Comparison of ENCODE assay signal across 19 cellular contexts in genomic region chr14:26828741-26829140, GRCh38.
"Had no signal": no experiment of that assay in that cellular context is flagged by ENCODE, and none has a peak within 500 bp of the region (broad histone marks: within the 10 kb centered on the region; RNA-seq: fewer than 3 reads in every experiment).

No MANE protein-coding gene starts in this region.

- H3K4me3 ChIP-seq: colonic mucosa, esophagus squamous epithelium, gastroesophageal sphincter, hepatocyte, mucosa of descending colon, ovary, right atrium auricular region, stomach, thoracic aorta, transverse colon had no signal

- H3K9me3 ChIP-seq: colonic mucosa, esophagus squamous epithelium, gastroesophageal sphincter, mucosa of descending colon, ovary, right atrium auricular region, stomach, thoracic aorta, transverse colon had no signal

- H3K36me3 ChIP-seq: colonic mucosa, esophagus squamous epithelium, gastroesophageal sphincter, ovary, right atrium auricular region, stomach, thoracic aorta, transverse colon had no signal

- H3K27me3 ChIP-seq: colonic mucosa, esophagus squamous epithelium, gastroesophageal sphincter, hepatocyte, ovary, right atrium auricular region, stomach, transverse colon had no signal

- H3K27ac ChIP-seq: colonic mucosa, esophagus squamous epithelium, gastroesophageal sphincter, hepatocyte, ovary, right atrium auricular region, stomach, thoracic aorta, transverse colon had no signal

- H3K4me1 ChIP-seq: colonic mucosa, esophagus squamous epithelium, gastroesophageal sphincter, right atrium auricular region, stomach, transverse colon had no signal

- DNase-seq: colonic mucosa; dermis blood vessel endothelial cell; esophagus squamous epithelium; foreskin fibroblast; left colon; mammary epithelial cell; mucosa of descending colon; natural killer cell; ovary; small intestine; stimulated activated CD4-positive, alpha-beta T cell treated with anti-CD3 and anti-CD28 coated beads, Interleukin-12 subunit alpha, Interleukin-12 subunit beta, amount 100 ng/mL, for 4 hours; stimulated activated naive CD4-positive, alpha-beta T cell; stomach; substantia nigra; transverse colon had no signal

- ATAC-seq: gastroesophageal sphincter, left colon, mucosa of descending colon, natural killer cell had no signal
